29 cellular contexts compared by ENCODE assay signal in the genomic region with DNA sequence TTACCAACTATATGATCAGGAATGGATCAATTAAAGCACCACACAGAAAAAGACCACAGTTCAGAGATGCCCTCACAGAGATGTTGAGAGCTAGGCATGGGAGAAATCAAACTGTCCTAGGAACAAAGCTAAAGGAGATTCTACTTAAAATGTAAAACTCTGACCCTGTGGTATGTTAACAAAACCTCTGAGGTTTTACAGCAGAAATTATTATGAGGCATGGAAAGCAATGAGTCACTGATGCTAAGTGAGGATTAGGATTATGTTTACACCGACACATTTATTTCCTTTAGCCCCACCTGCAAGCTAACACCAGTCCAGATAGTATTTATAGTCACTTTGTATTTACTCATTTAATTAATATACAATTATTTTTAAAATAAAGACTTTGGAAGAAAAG.
DNase-seq lines count a peak whose midpoint lies in the region; ATAC-seq and TF ChIP-seq lines count a peak whose summit lies in the region.
"Had no signal": no experiment of that assay in that cellular context is flagged by ENCODE, and none has a peak within 500 bp of the region (broad histone marks: within the 10 kb centered on the region; RNA-seq: fewer than 3 reads in every experiment).

No MANE protein-coding gene starts in this region.

- H3K27me3 ChIP-seq in HUES48 (ENCODE audit: control insufficient read depth, insufficient read depth, low read length) = no peaks in the 10 kb centered on the region
- H3K27me3 ChIP-seq: BLaER1 treated with 17β-estradiol and CSF1 and Interleukin-3, amounts not matched to agents 10 nM and 100 nM; cardiac muscle cell; esophagus muscularis mucosa; hepatocyte; MG63; SJCRH30 had no signal

- H3K9me3 ChIP-seq in HUES48 (ENCODE audit: control insufficient read depth, insufficient read depth, low read length) = no peaks in the 10 kb centered on the region
- H3K9me3 ChIP-seq: BLaER1 treated with 17β-estradiol and CSF1 and Interleukin-3, amounts not matched to agents 10 nM and 100 nM; esophagus muscularis mucosa; MG63; SJCRH30 had no signal

- DNase-seq in EH (ENCODE audit: low read depth) (peak; percentile 50), amniotic epithelial cell (ENCODE audit: low read depth) (peak; percentile 50), fibroblast of villous mesenchyme (ENCODE audit: low read depth) (peak; percentile 66), immature natural killer cell (no peak), NCI-H2171 treated with DMSO at 0.1 percent for 48 hours (lab: John Stamatoyannopoulos, UW) (no peak), NCI-H1092 treated with DMSO at 0.1 percent for 48 hours (lab: John Stamatoyannopoulos, UW) (no peak)
- DNase-seq: activated CD4-positive, alpha-beta T cell treated with anti-CD3 and anti-CD28 coated beads, Interleukin-2, amount 50 U/mL, for 4 hours; activated naive CD4-positive, alpha-beta T cell treated with anti-CD3 and anti-CD28 coated beads for 36 hours; amniotic stem cell; COR-L47; DMS79 treated with DMSO at 0.1 percent for 48 hours; effector memory CD8-positive, alpha-beta T cell; GOT3; MG63; NCI-H1436; NCI-H2107; NCI-H510A; right cardiac atrium; SJCRH30; stimulated activated CD4-positive, alpha-beta T cell treated with anti-CD3 and anti-CD28 coated beads, Interleukin-2, amount 100 ng/mL, for 48 hours had no signal

- H3K4me1 ChIP-seq in HUES48 (ENCODE audit: control insufficient read depth, insufficient read depth, low read length) = peaks cover 41% of the 10 kb centered on the region
- H3K4me1 ChIP-seq: BLaER1 treated with 17β-estradiol and CSF1 and Interleukin-3, amounts not matched to agents 10 nM and 100 nM; esophagus muscularis mucosa; SJCRH30 had no signal

- peaks cover 0 to 5% (median 0%) of the 10 kb centered on the region in 3 donors for H3K36me3 Mint-ChIP-seq in immature natural killer cell
- H3K36me3 Mint-ChIP-seq: type B pancreatic cell had no signal

- TF ChIP-seq CTCF in fibroblast of villous mesenchyme (IDR thresholded peaks at IDR 0.05; ENCODE audit: insufficient read depth, low read depth, low read length) = no peak

- no peaks in the 10 kb centered on the region for H3K36me3 ChIP-seq in HUES48 (ENCODE audit: control insufficient read depth, insufficient read depth, low read length)
- H3K36me3 ChIP-seq: BLaER1 treated with 17β-estradiol and CSF1 and Interleukin-3, amounts not matched to agents 10 nM and 100 nM; cardiac muscle cell; esophagus muscularis mucosa; MG63; SJCRH30 had no signal

- H3K27ac Mint-ChIP-seq in immature natural killer cell = no peak overlapping the region
- H3K27ac Mint-ChIP-seq: activated naive CD4-positive, alpha-beta T cell treated with anti-CD3 and anti-CD28 coated beads for 36 hours; effector memory CD8-positive, alpha-beta T cell; type B pancreatic cell had no signal

- H3K9me3 Mint-ChIP-seq in immature natural killer cell = peaks cover 11 to 38% (median 21%) of the 10 kb centered on the region in 6 donors
- H3K9me3 Mint-ChIP-seq: type B pancreatic cell had no signal

- ATAC-seq in GM18511 (IDR thresholded peaks at IDR 0.05; ENCODE audit: unreplicated experiment) = no peak
- ATAC-seq: effector memory CD8-positive, alpha-beta T cell; K562; right cardiac atrium had no signal

- peak overlapping the region; percentile 8 for H3K27ac ChIP-seq in HUES48 (ENCODE audit: low read depth, low read length)
- H3K27ac ChIP-seq: BLaER1 treated with 17β-estradiol and CSF1 and Interleukin-3, amounts not matched to agents 10 nM and 100 nM; cardiac muscle cell; coronary artery; esophagus muscularis mucosa; hepatocyte; SJCRH30 had no signal

- H3K9ac ChIP-seq in HUES48 (ENCODE audit: low read depth, low read length) = no peak overlapping the region
- H3K9ac ChIP-seq: BLaER1 treated with 17β-estradiol and CSF1 and Interleukin-3, amounts not matched to agents 10 nM and 100 nM had no signal

- H3K4me1 Mint-ChIP-seq in immature natural killer cell = no peaks in the 10 kb centered on the region

- no peaks in the 10 kb centered on the region for H3K27me3 Mint-ChIP-seq in immature natural killer cell (ENCODE audit: low read depth in 3 of 3)
- H3K27me3 Mint-ChIP-seq: effector memory CD8-positive, alpha-beta T cell; type B pancreatic cell had no signal

- H3K4me3 ChIP-seq in HUES48 (ENCODE audit: low read depth, low read length) (no peak overlapping the region), fibroblast of villous mesenchyme (ENCODE audit: low read depth, low read length) (no peak overlapping the region)
- H3K4me3 ChIP-seq: BLaER1 treated with 17β-estradiol and CSF1 and Interleukin-3, amounts not matched to agents 10 nM and 100 nM; cardiac muscle cell; coronary artery; esophagus muscularis mucosa; hepatocyte; K562; MG63; SJCRH30 had no signal

- H3K4me3 Mint-ChIP-seq in immature natural killer cell = no peak overlapping the region
- H3K4me3 Mint-ChIP-seq: activated naive CD4-positive, alpha-beta T cell treated with anti-CD3 and anti-CD28 coated beads for 36 hours; effector memory CD8-positive, alpha-beta T cell; type B pancreatic cell had no signal

Comparison
In these comparisons a context has a peak if more than half of its experiments do, and no peak if none do; other contexts are left out.
1. DNase-seq: peak in EH (single experiment), amniotic epithelial cell (single experiment) and fibroblast of villous mesenchyme (single experiment); none in immature natural killer cell (0 of 3), NCI-H2171 treated with DMSO at 0.1 percent for 48 hours (single experiment) and NCI-H1092 treated with DMSO at 0.1 percent for 48 hours (single experiment).